Comparison of ENCODE assay signal across 17 cellular contexts in genomic region chr1:102941364-102941947, GRCh38.
DNase-seq lines count a peak whose midpoint lies in the region; ATAC-seq lines count a peak whose summit lies in the region.
"Had no signal": no experiment of that assay in that cellular context is flagged by ENCODE, and none has a peak within 500 bp of the region (broad histone marks: within the 10 kb centered on the region; RNA-seq: fewer than 3 reads in every experiment).

No MANE protein-coding gene starts in this region.

- DNase-seq in Caki2 (ENCODE audit: low read depth) = peak; percentile 0
- peak; percentile 2 for DNase-seq in NCI-H69 (lab: John Stamatoyannopoulos, UW)
- peak; percentile 31 for DNase-seq in cerebellar cortex (ENCODE audit: low spot score)
- peak; percentile 57 for DNase-seq in islet precursor cell
- DNase-seq in stimulated activated CD4-positive, alpha-beta T cell treated with anti-CD3 and anti-CD28 coated beads, Interleukin-12 subunit alpha, Interleukin-12 subunit beta, amount 100 ng/mL, for 4 hours = no peak
- DNase-seq: activated CD8-positive, alpha-beta T cell treated with anti-CD3 and anti-CD28 coated beads, Interleukin-2, amount 10 ng/mL, durations not matched to agents 7 days and 5 days; activated naive CD4-positive, alpha-beta T cell; activated T-cell treated with anti-CD3 and anti-CD28 coated beads, Interleukin-2, amount 50 U/mL, for 24 hours; dorsolateral prefrontal cortex; NCI-H1092 treated with DMSO at 0.1 percent for 48 hours; NCI-H1930; NCI-H226; psoas muscle; T-helper 9 cell had no signal

- in situ Hi-C loops in Caki2 (cut with HindIII; ENCODE audit: low pct_unique_long_range_greater_than_20kb, low sequenced_read_pairs) = no loop called here

- no peak for ATAC-seq in GM21360 (IDR thresholded peaks at IDR 0.05; ENCODE audit: unreplicated experiment)
- ATAC-seq in HG02870 (IDR thresholded peaks at IDR 0.05; ENCODE audit: unreplicated experiment) = no peak
- ATAC-seq: activated CD4-positive, CD25-positive, alpha-beta regulatory T cell treated with anti-CD3 and anti-CD28 coated beads, Interleukin-2, amount 50 U/mL, for 24 hours; activated CD8-positive, alpha-beta T cell treated with anti-CD3 and anti-CD28 coated beads, Interleukin-2, amount 10 ng/mL, durations not matched to agents 7 days and 5 days; psoas muscle had no signal
